ENCODE assay signal across 24 cellular contexts in genomic region chr16:63185235-63185780, GRCh38.
"Had no signal": no experiment of that assay in that cellular context is flagged by ENCODE, and none has a peak within 500 bp of the region (broad histone marks: within the 10 kb centered on the region; RNA-seq: fewer than 3 reads in every experiment).

No MANE protein-coding gene starts in this region.

- H2AFZ ChIP-seq: PC-9 had no signal

- H3K4me3 ChIP-seq: PC-9 had no signal

- DNase-seq: activated CD4-positive, alpha-beta T cell treated with anti-CD3 and anti-CD28 coated beads for 36 hours; activated CD4-positive, alpha-beta T cell treated with anti-CD3 and anti-CD28 coated beads, Interleukin-2, amount 10 ng/mL, durations not matched to agents 7 days and 5 days; activated CD4-positive, alpha-beta T cell treated with anti-CD3 and anti-CD28 coated beads, Interleukin-2, amount 50 U/mL, for 48 hours; activated CD8-positive, alpha-beta T cell treated with anti-CD3 and anti-CD28 coated beads, Interleukin-2, amount 10 ng/mL, durations not matched to agents 7 days and 5 days; activated naive CD4-positive, alpha-beta T cell treated with anti-CD3 and anti-CD28 coated beads, Interleukin-2, amount 10 ng/mL, durations not matched to agents 7 days and 5 days; activated naive CD8-positive, alpha-beta T cell treated with anti-CD3 and anti-CD28 coated beads, Interleukin-2, amount 50 U/mL, for 24 hours; activated T-cell treated with anti-CD3 and anti-CD28 coated beads for 4 hours; activated T-cell treated with anti-CD3 and anti-CD28 coated beads, Interleukin-2, amount 50 U/mL, for 4 hours; anterior cingulate cortex; caudate nucleus; MM.1S; MV-4-11; NCI-H1092; NCI-H1436 treated with DMSO at 0.1 percent for 48 hours; NCI-H1694 treated with DMSO at 0.1 percent for 48 hours; NCI-H2029; NCI-H510A; NCI-H526; NCI-H748 treated with DMSO at 0.1 percent for 48 hours; NK-92 treated with Interleukin-12 subunit alpha and Interleukin-12 subunit beta, amount 100 ng/mL, for 24 hours; PC-9; T1000 had no signal

- H3K27ac ChIP-seq: KMS-11, PC-9, RWPE1 had no signal

- H3K9ac ChIP-seq: KMS-11 had no signal

- H3K4me2 ChIP-seq: KMS-11, PC-9 had no signal
